In the genomic region with DNA sequence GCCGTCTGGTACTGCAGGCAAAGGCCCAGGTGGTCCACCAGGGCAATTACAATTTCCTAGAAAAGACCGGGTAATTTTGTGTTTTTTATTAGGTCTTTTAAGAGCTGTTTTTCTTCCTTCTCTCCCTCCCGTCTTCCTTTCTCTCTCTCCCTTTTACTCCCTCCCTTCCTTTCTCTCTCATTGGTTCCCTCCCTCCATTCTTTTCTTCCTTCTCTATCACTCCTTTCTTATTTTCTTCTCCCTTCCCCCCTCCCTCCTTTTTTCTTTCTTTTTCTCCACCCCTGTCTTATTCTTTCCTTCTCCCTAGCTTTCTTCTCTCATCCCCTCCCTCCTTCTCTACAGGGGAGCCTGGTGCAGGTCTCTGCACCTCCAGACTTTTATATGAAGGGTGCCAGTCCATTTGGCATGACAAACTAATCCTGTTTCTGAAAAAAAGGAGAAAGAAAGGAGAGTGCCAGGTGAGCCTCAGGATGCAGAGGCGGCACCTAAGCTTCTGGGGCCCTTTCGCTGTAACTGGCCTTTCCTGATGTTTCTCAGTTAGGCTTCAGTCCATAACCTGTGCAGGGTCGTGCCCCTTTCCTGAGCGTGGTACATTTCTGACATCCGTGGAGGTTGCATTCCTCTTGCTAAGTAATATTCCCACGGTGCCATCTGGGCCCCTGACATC, we compare ENCODE assay signal across 16 cellular contexts. TPM values are rescaled to one million over a fixed set of nuclear protein-coding genes. Genes with fewer than 3 reads are reported as not detected.
"Had no signal": no experiment of that assay in that cellular context is flagged by ENCODE, and none has a peak within 500 bp of the region (broad histone marks: within the 10 kb centered on the region; RNA-seq: fewer than 3 reads in every experiment).

No MANE protein-coding gene starts in this region.

- ATAC-seq: activated naive CD4-positive, alpha-beta T cell treated with anti-CD3 and anti-CD28 coated beads, Interleukin-2, amount 50 U/mL, for 72 hours; esophagus mucosa had no signal

- H3K9me3 Mint-ChIP-seq: activated naive CD4-positive, alpha-beta T cell treated with anti-CD3 and anti-CD28 coated beads, Interleukin-2, amount 50 U/mL, for 72 hours had no signal

- H3K27ac ChIP-seq: brain microvascular endothelial cell, ovary, skin epidermis, tibial artery, WERI-Rb-1 had no signal

- FAIRE-seq: endometrium had no signal

- H3K27me3 ChIP-seq: ovary had no signal

- H3K36me3 ChIP-seq: brain microvascular endothelial cell, ovary, tibial artery, WERI-Rb-1 had no signal

- H3K4me3 Mint-ChIP-seq: nephron progenitor cell had no signal

- DNase-seq: activated CD4-positive, alpha-beta T cell treated with anti-CD3 and anti-CD28 coated beads for 4 hours; brain microvascular endothelial cell; dermis blood vessel endothelial cell; hypothalamus; mammary epithelial cell; ovary; SHP77; T1000; tibial artery; WERI-Rb-1 had no signal

- H3K27ac Mint-ChIP-seq: nephron progenitor cell had no signal

- H3K4me3 ChIP-seq: ovary, skin epidermis, tibial artery had no signal

RNA-seq across cellular contexts. Expression of gene ONECUT1, which starts 9.1 kb away (rescaled TPM):
- total RNA-seq: activated naive CD4-positive, alpha-beta T cell treated with anti-CD3 and anti-CD28 coated beads, Interleukin-2, amount 50 U/mL, for 72 hours; dermis blood vessel endothelial cell; esophagus mucosa; glomerular endothelial cell; mammary epithelial cell had no signal
- polyA plus RNA-seq: mammary epithelial cell, ovary had no signal
